In the genomic region with DNA sequence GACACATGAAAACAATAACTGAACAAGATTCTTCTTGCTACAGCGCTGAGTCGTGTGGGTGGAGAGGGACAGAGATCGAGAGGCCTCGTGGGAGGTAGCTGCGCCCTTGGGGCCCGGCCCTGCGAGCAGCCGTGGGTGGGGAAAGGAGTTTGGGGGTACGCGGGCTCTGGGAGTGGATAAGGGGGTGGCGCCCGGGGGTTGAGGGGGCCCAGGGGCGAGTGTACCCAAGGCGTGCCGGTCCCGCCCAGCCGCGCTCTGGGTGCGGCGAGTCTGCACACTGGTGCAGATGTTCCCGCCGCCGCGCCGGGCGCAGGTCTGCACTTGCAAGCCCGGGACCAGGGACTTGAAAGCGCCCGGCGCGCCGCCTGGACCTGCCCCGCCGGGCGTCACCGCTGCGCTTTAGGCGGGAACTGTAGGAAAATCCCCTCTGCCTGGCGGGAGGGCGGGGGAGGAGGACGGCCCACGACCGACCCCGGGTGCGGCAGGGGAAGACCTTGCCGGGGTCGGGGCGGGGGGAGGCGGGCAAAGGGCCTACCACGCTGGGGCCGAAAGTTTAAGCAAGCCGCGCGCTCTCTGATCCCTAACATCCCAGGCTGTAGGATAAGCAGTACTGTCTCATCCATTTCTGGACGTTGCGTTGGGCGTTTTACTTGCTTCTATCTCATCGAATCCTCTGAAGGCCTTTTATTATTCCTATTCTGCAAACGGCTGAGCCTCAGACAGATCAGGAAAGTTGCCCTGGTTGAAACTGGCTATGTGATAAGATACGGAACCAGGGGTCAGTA, we compare ENCODE assay signal across 9 cellular contexts. TPM values are rescaled to one million over a fixed set of nuclear protein-coding genes. Genes with fewer than 3 reads are reported as not detected.
A peak's percentile ranks its signal among the peaks of the same experiment; 100 is the strongest.
DNase-seq lines count a peak whose midpoint lies in the region; ATAC-seq and TF ChIP-seq lines count a peak whose summit lies in the region.
"Had no signal": no experiment of that assay in that cellular context is flagged by ENCODE, and none has a peak within 500 bp of the region (broad histone marks: within the 10 kb centered on the region; RNA-seq: fewer than 3 reads in every experiment).

No MANE protein-coding gene starts in this region.

- peaks cover 9% of the 10 kb centered on the region; the same call in 1 of the 2 replicates for H3K9me3 ChIP-seq in AG04450 (ENCODE audit: control insufficient read depth, insufficient read depth, low read length)
- no peaks in the 10 kb centered on the region for H3K9me3 ChIP-seq in HEK293 (ENCODE audit: control insufficient read depth, insufficient read depth, low read depth, low read length)
- H3K9me3 ChIP-seq in fibroblast of lung (ENCODE audit: control insufficient read depth, insufficient read depth, low read depth, low read length) = no peaks in the 10 kb centered on the region
- H3K9me3 ChIP-seq: adrenal gland had no signal

- H3K36me3 Mint-ChIP-seq in activated CD8-positive, alpha-beta T cell treated with anti-CD3 and anti-CD28 coated beads for 36 hours (ENCODE audit: low read depth) = no peaks in the 10 kb centered on the region

- CTCF ChIA-PET in AG04450 (lab: Charles Lee) (interaction anchor here (0.5 kb wide), 1 partner anchor 32 kb away, joined by 5 read pairs; no protein-coding TSS in a partner anchor), HEK293 (lab: Yijun Ruan, JAX) (interaction anchor here (1.5 kb wide), 2 partner anchors 30 to 83 kb away, joined by 5 to 6 read pairs; no protein-coding TSS in a partner anchor)
- CTCF ChIA-PET in activated CD8-positive, alpha-beta T cell treated with anti-CD3 and anti-CD28 coated beads for 36 hours (lab: Charles Lee) = interaction anchor here (1.5 kb wide), 3 partner anchors 82 to 471 kb away, joined by 3 to 13 read pairs (median 4); no protein-coding TSS in a partner anchor

- H3K79me2 ChIP-seq in fibroblast of lung (ENCODE audit: control insufficient read depth, insufficient read depth, low read length) = no peaks in the 10 kb centered on the region

- ATAC-seq in activated CD8-positive, alpha-beta T cell treated with anti-CD3 and anti-CD28 coated beads for 36 hours = no peak
- ATAC-seq in omental fat pad (ENCODE audit: low FRiP score) = peak; percentile 27
- ATAC-seq in HG03571 (IDR thresholded peaks at IDR 0.05; ENCODE audit: unreplicated experiment) = no peak

- peaks cover 23% of the 10 kb centered on the region for H3K4me1 Mint-ChIP-seq in activated CD8-positive, alpha-beta T cell treated with anti-CD3 and anti-CD28 coated beads for 36 hours (ENCODE audit: low read depth)

- intact Hi-C loops in activated CD8-positive, alpha-beta T cell treated with anti-CD3 and anti-CD28 coated beads for 36 hours (cut with micrococcal nuclease) = no loop called here

- no peak for TF ChIP-seq CTCF in AG04450 (IDR thresholded peaks at IDR 0.05; ENCODE audit: low read depth, low read length)
- TF ChIP-seq CTCF in HEK293 (tag by site-specific recombination; IDR thresholded peaks at IDR 0.05) = no peak
- TF ChIP-seq CTCF in activated CD8-positive, alpha-beta T cell treated with anti-CD3 and anti-CD28 coated beads for 36 hours (IDR thresholded peaks at IDR 0.05) = no peak
- TF ChIP-seq CTCF in fibroblast of lung (conservative IDR thresholded peaks at IDR 0.05 in 1 of 2, IDR thresholded peaks at IDR 0.05 in 1 of 2; ENCODE audit: low read depth in 1 of 2, low read length in 2 of 2) = no peak
- no peak for TF ChIP-seq CTCF in omental fat pad (IDR thresholded peaks at IDR 0.05)

- DNase-seq in AG04450 (ENCODE audit: low read depth, low spot score) (no peak), fibroblast of lung (ENCODE audit: low read depth in 2 of 2) (peak; percentile 20 to 39), omental fat pad (ENCODE audit: low spot score) (no peak), inferior parietal cortex (ENCODE audit: extremely low spot score) (no peak), SKM-1 treated with dmso at 0.1 percent for 144 hours (lab: John Stamatoyannopoulos, UW; ENCODE audit: unreplicated experiment) (no peak)
- DNase-seq in activated CD8-positive, alpha-beta T cell treated with anti-CD3 and anti-CD28 coated beads for 36 hours = peak; percentile 51

- H3K27ac Mint-ChIP-seq in activated CD8-positive, alpha-beta T cell treated with anti-CD3 and anti-CD28 coated beads for 36 hours = no peak overlapping the region

- H3K4me2 ChIP-seq in fibroblast of lung (ENCODE audit: extremely low read depth, insufficient read depth, low read length) = peak overlapping the region; percentile 30

- no peaks in the 10 kb centered on the region for H3K36me3 ChIP-seq in HEK293 (ENCODE audit: control insufficient read depth in 2 of 2, insufficient read depth in 1 of 2, low read length in 2 of 2)
- H3K36me3 ChIP-seq in fibroblast of lung (ENCODE audit: control insufficient read depth, insufficient read depth, low read length) = no peaks in the 10 kb centered on the region
- H3K36me3 ChIP-seq: adrenal gland had no signal

- peak overlapping the region; percentile 10 for H3K4me3 ChIP-seq in AG04450 (ENCODE audit: low read depth, low read length)
- no peak overlapping the region for H3K4me3 ChIP-seq in HEK293 (ENCODE audit: low read depth, low read length)
- peak overlapping the region; percentile 1 to 45 (median 30) for H3K4me3 ChIP-seq in fibroblast of lung (replicated peaks in 1 of 4; ENCODE audit: control extremely low read depth in 1 of 4, insufficient read depth in 1 of 4, low read depth in 3 of 4, low read length in 4 of 4)

- peak overlapping the region; percentile 64 for H3K4me3 Mint-ChIP-seq in activated CD8-positive, alpha-beta T cell treated with anti-CD3 and anti-CD28 coated beads for 36 hours

- no peak overlapping the region for H2AFZ ChIP-seq in fibroblast of lung (ENCODE audit: low read length)

- H4K20me1 ChIP-seq in fibroblast of lung (ENCODE audit: control insufficient read depth, extremely low read depth, insufficient read depth, low read length) = no peaks in the 10 kb centered on the region

- H3K4me1 ChIP-seq in HEK293 (ENCODE audit: control insufficient read depth, insufficient read depth, low read length) = no peaks in the 10 kb centered on the region; the same call in 1 of the 2 replicates
- H3K4me1 ChIP-seq in fibroblast of lung (ENCODE audit: control insufficient read depth, extremely low read depth, insufficient read depth, low read length) = peaks cover 3% of the 10 kb centered on the region

- H3K27ac ChIP-seq in AG04450 (ENCODE audit: low read depth, low read length) (no peak overlapping the region), HEK293 (ENCODE audit: extremely low read depth, low read depth, low read length) (no peak overlapping the region), fibroblast of lung (ENCODE audit: insufficient read depth, low read length) (no peak overlapping the region)
- H3K27ac ChIP-seq: adrenal gland had no signal

- H3K27me3 ChIP-seq in AG04450 (ENCODE audit: control insufficient read depth, insufficient read depth, low read length) = peaks cover 23% of the 10 kb centered on the region
- H3K27me3 ChIP-seq in fibroblast of lung (ENCODE audit: control insufficient read depth, insufficient read depth, low read length) = peaks cover 3% of the 10 kb centered on the region
- H3K27me3 ChIP-seq: adrenal gland had no signal

- H3K27me3 Mint-ChIP-seq in activated CD8-positive, alpha-beta T cell treated with anti-CD3 and anti-CD28 coated beads for 36 hours = peaks cover 60% of the 10 kb centered on the region

- POLR2A ChIA-PET in AG04450 (lab: Yijun Ruan, JAX) = no interaction called here
- POLR2A ChIA-PET in HEK293 (lab: Yijun Ruan, JAX) = interaction anchor here (0.6 to 1.4 kb wide), 3 partner anchors 10 to 189 kb away, joined by 3 to 4 read pairs (median 3); a partner anchor contains a TSS
- POLR2A ChIA-PET in activated CD8-positive, alpha-beta T cell treated with anti-CD3 and anti-CD28 coated beads for 36 hours (lab: Charles Lee) = no interaction called here

- H3K9me3 Mint-ChIP-seq in activated CD8-positive, alpha-beta T cell treated with anti-CD3 and anti-CD28 coated beads for 36 hours = no peaks in the 10 kb centered on the region

- H3K9ac ChIP-seq in fibroblast of lung (ENCODE audit: insufficient read depth, low read length) = no peak overlapping the region

TF ChIP-seq in HEK293, 187 proteins besides CTCF, POLR2A, EP300 and RAD21 (continues in another document):
- TF ChIP-seq ZBTB21 (tag by site-specific recombination; IDR thresholded peaks at IDR 0.05) (no peak), ZNF600 (tag by site-specific recombination; IDR thresholded peaks at IDR 0.05) (0 out of 2 replicates have a peak, but pooled peaks have one; percentile 19), ZBTB48 (tag by site-specific recombination; IDR thresholded peaks at IDR 0.05) (peak; percentile 68; the same call in 1 of the 2 replicates), GLIS2 (tag by site-specific recombination; IDR thresholded peaks at IDR 0.05) (peak; percentile 53; the same call in 1 of the 2 replicates), ZNF664 (tag by site-specific recombination; IDR thresholded peaks at IDR 0.05) (peak; percentile 64; the same call in 1 of the 2 replicates), ZBTB8A (tag by site-specific recombination; IDR thresholded peaks at IDR 0.05) (peak; percentile 76)
- TF ChIP-seq, protein P1, sequence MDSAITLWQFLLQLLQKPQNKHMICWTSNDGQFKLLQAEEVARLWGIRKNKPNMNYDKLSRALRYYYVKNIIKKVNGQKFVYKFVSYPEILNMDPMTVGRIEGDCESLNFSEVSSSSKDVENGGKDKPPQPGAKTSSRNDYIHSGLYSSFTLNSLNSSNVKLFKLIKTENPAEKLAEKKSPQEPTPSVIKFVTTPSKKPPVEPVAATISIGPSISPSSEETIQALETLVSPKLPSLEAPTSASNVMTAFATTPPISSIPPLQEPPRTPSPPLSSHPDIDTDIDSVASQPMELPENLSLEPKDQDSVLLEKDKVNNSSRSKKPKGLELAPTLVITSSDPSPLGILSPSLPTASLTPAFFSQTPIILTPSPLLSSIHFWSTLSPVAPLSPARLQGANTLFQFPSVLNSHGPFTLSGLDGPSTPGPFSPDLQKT (IDR thresholded peaks at IDR 0.05; ENCODE audit: borderline replicate concordance, low read depth, low read length) = no peak

RNA-seq across cellular contexts. Expression of a gene that starts 1.4 kb away (rescaled TPM):
- polyA plus RNA-seq in AG04450 (2011; rRNA removed) = 5.9 and 7.5 TPM in 2 replicates
- 7.6 and 9.4 TPM in 2 replicates for polyA minus RNA-seq in AG04450 (2011; rRNA and poly(A)+ RNA removed)
- under 1 TPM; 0.11 to 0.43 TPM for total RNA-seq in activated CD8-positive, alpha-beta T cell treated with anti-CD3 and anti-CD28 coated beads for 36 hours
- 6.4 and 12.9 TPM in 2 replicates for total RNA-seq in fibroblast of lung
- 7.0 and 13.5 TPM in 2 replicates for polyA plus RNA-seq in fibroblast of lung
- polyA plus RNA-seq in fibroblast of lung (2012) = 8.9 and 16.6 TPM in 2 replicates
- 18.4 and 44.1 TPM in 2 replicates for polyA minus RNA-seq in fibroblast of lung (ENCODE audit: low replicate concordance)
- total RNA-seq in omental fat pad = 10 to 100 TPM; 11.1 to 23.8 (median 13.9) TPM

RNA-seq across cellular contexts. Expression of a gene that starts 9.8 kb away (rescaled TPM):
- polyA plus RNA-seq in AG04450 (2011; rRNA removed) = 0.11 and 0.12 TPM in 2 replicates
- polyA minus RNA-seq in AG04450 (2011; rRNA and poly(A)+ RNA removed) = not detected in 2 replicates
- not detected for total RNA-seq in activated CD8-positive, alpha-beta T cell treated with anti-CD3 and anti-CD28 coated beads for 36 hours
- 0.17 TPM in 1 of 2 replicates, not detected in the other for total RNA-seq in fibroblast of lung
- 0.14 TPM in 1 of 2 replicates, not detected in the other for polyA plus RNA-seq in fibroblast of lung
- not detected in 2 replicates for polyA plus RNA-seq in fibroblast of lung (2012)
- polyA minus RNA-seq in fibroblast of lung (ENCODE audit: low replicate concordance) = not detected in 2 replicates
- total RNA-seq in omental fat pad = not detected

Comparison
In these comparisons a context has a peak if more than half of its experiments do, and no peak if none do; other contexts are left out.
1. DNase-seq: peak in activated CD8-positive, alpha-beta T cell treated with anti-CD3 and anti-CD28 coated beads for 36 hours (single experiment) and fibroblast of lung (2 of 2); none in AG04450 (single experiment), omental fat pad (single experiment), inferior parietal cortex (single experiment) and SKM-1 treated with dmso at 0.1 percent for 144 hours (single experiment).